In genomic region chr14:24908592-24909236, GRCh38 we compare ENCODE assay signal across 15 cellular contexts.
DNase-seq lines count a peak whose midpoint lies in the region; ATAC-seq and TF ChIP-seq lines count a peak whose summit lies in the region.
"Had no signal": no experiment of that assay in that cellular context is flagged by ENCODE, and none has a peak within 500 bp of the region (broad histone marks: within the 10 kb centered on the region; RNA-seq: fewer than 3 reads in every experiment).

No MANE protein-coding gene starts in this region.

- H3K4me3 ChIP-seq in left lung (no peak overlapping the region), prostate gland (no peak overlapping the region)

- no peak overlapping the region for H3K27ac Mint-ChIP-seq in stimulated activated effector memory CD8-positive, alpha-beta T cell treated with anti-CD3 and anti-CD28 coated beads, Interleukin-12 subunit alpha, Interleukin-12 subunit beta, amount 100 ng/mL, for 72 hours
- H3K27ac Mint-ChIP-seq: B cell; CD8-positive, alpha-beta T cell had no signal

- no peaks in the 10 kb centered on the region for H3K9me3 Mint-ChIP-seq in stimulated activated effector memory CD8-positive, alpha-beta T cell treated with anti-CD3 and anti-CD28 coated beads, Interleukin-12 subunit alpha, Interleukin-12 subunit beta, amount 100 ng/mL, for 72 hours
- H3K9me3 Mint-ChIP-seq: CD8-positive, alpha-beta T cell had no signal

- DNase-seq in CD1c-positive myeloid dendritic cell (ENCODE audit: extremely low spot score) (peak; percentile 83), amniotic epithelial cell (ENCODE audit: low read depth) (peak; percentile 21), left lung (no peak), prostate gland (ENCODE audit: low spot score) (peak; percentile 11), HCEC 1CT (no peak)
- no peak for DNase-seq in stimulated activated effector memory CD8-positive, alpha-beta T cell treated with anti-CD3 and anti-CD28 coated beads, Interleukin-12 subunit alpha, Interleukin-12 subunit beta, amount 100 ng/mL, for 72 hours (ENCODE audit: low spot score in 2 of 2)
- DNase-seq in stimulated activated CD4-positive, alpha-beta T cell treated with anti-CD3 and anti-CD28 coated beads, Interleukin-15, amount 100 ng/mL, for 24 hours: no peak
- DNase-seq: ACHN; CD8-positive, alpha-beta T cell; DND-41; GOT3; NCI-H1436 treated with DMSO at 0.1 percent for 48 hours; NCI-H2081 treated with DMSO at 0.1 percent for 48 hours; NCI-H446 had no signal

- H3K9me3 ChIP-seq in left lung (no peaks in the 10 kb centered on the region), prostate gland (no peaks in the 10 kb centered on the region)

- no peak for TF ChIP-seq POLR2A in prostate gland (IDR thresholded peaks at IDR 0.05)

- H3K27ac ChIP-seq in left lung (no peak overlapping the region), prostate gland (peak overlapping the region in 1 of 2 donors; percentile 63)

- TF ChIP-seq CTCF in left lung (IDR thresholded peaks at IDR 0.05) (no peak), prostate gland (IDR thresholded peaks at IDR 0.05) (no peak)

- H3K27me3 ChIP-seq in left lung (no peaks in the 10 kb centered on the region), prostate gland (replicated peaks; ENCODE audit: insufficient read depth) (no peaks in the 10 kb centered on the region)

- H3K4me3 Mint-ChIP-seq in stimulated activated effector memory CD8-positive, alpha-beta T cell treated with anti-CD3 and anti-CD28 coated beads, Interleukin-12 subunit alpha, Interleukin-12 subunit beta, amount 100 ng/mL, for 72 hours: no peak overlapping the region
- H3K4me3 Mint-ChIP-seq: B cell; CD8-positive, alpha-beta T cell had no signal

- intact Hi-C loops in left lung (cut with DNase I) (no loop called here), prostate gland (cut with DNase I) (loop anchor here (5.0 kb wide), 1 partner anchor 139 kb away; no protein-coding TSS in a partner anchor)

- H3K36me3 ChIP-seq in left lung (no peaks in the 10 kb centered on the region), prostate gland (no peaks in the 10 kb centered on the region)

- H3K4me1 ChIP-seq in left lung: peaks cover 0 to 10% of the 10 kb centered on the region in 2 donors
- peaks cover 10% of the 10 kb centered on the region for H3K4me1 ChIP-seq in prostate gland (replicated peaks)

- no peaks in the 10 kb centered on the region for H3K36me3 Mint-ChIP-seq in stimulated activated effector memory CD8-positive, alpha-beta T cell treated with anti-CD3 and anti-CD28 coated beads, Interleukin-12 subunit alpha, Interleukin-12 subunit beta, amount 100 ng/mL, for 72 hours
- H3K36me3 Mint-ChIP-seq: CD8-positive, alpha-beta T cell had no signal

- WGBS in prostate gland: 47% methylated on average over 4 of the region's 4 CpGs

- ATAC-seq in left lung: peak; percentile 51
- no peak for ATAC-seq in stimulated activated effector memory CD8-positive, alpha-beta T cell treated with anti-CD3 and anti-CD28 coated beads, Interleukin-12 subunit alpha, Interleukin-12 subunit beta, amount 100 ng/mL, for 72 hours
- ATAC-seq: CD8-positive, alpha-beta T cell had no signal

- no peaks in the 10 kb centered on the region for H3K4me1 Mint-ChIP-seq in stimulated activated effector memory CD8-positive, alpha-beta T cell treated with anti-CD3 and anti-CD28 coated beads, Interleukin-12 subunit alpha, Interleukin-12 subunit beta, amount 100 ng/mL, for 72 hours
- H3K4me1 Mint-ChIP-seq: B cell had no signal

Comparison
In these comparisons a context has a peak if more than half of its experiments do, and no peak if none do; other contexts are left out.
1. DNase-seq: peak in CD1c-positive myeloid dendritic cell (single experiment), amniotic epithelial cell (single experiment) and prostate gland (single experiment); none in left lung (0 of 2), HCEC 1CT (single experiment), stimulated activated effector memory CD8-positive, alpha-beta T cell treated with anti-CD3 and anti-CD28 coated beads, Interleukin-12 subunit alpha, Interleukin-12 subunit beta, amount 100 ng/mL, for 72 hours (0 of 2) and stimulated activated CD4-positive, alpha-beta T cell treated with anti-CD3 and anti-CD28 coated beads, Interleukin-15, amount 100 ng/mL, for 24 hours (single experiment).